In genomic region chr4:105666693-105667092, GRCh38 we compare ENCODE assay signal across 9 cellular contexts. TPM values are rescaled to one million over a fixed set of nuclear protein-coding genes. Genes with fewer than 3 reads are reported as not detected.
DNase-seq lines count a peak whose midpoint lies in the region; ATAC-seq, FAIRE-seq and TF ChIP-seq lines count a peak whose summit lies in the region.
"Had no signal": no experiment of that assay in that cellular context is flagged by ENCODE, and none has a peak within 500 bp of the region (broad histone marks: within the 10 kb centered on the region; RNA-seq: fewer than 3 reads in every experiment).

No MANE protein-coding gene starts in this region.

- H3K27ac ChIP-seq in SK-N-MC, result no peak overlapping the region
- no peak overlapping the region for H3K27ac ChIP-seq in kidney (ENCODE audit: low read depth in 2 of 2, low read length in 2 of 2)

- H3K36me3 ChIP-seq in SK-N-MC (ENCODE audit: insufficient read depth, low read length) (no peaks in the 10 kb centered on the region), kidney (ENCODE audit: control insufficient read depth in 1 of 2, insufficient read depth in 2 of 2, low read length in 2 of 2) (no peaks in the 10 kb centered on the region)

- ATAC-seq in HG03342 (IDR thresholded peaks at IDR 0.05; ENCODE audit: unreplicated experiment), result peak; percentile 53
- ATAC-seq in GM19452 (IDR thresholded peaks at IDR 0.05; ENCODE audit: unreplicated experiment), result no peak

- H3K9me3 ChIP-seq in SK-N-MC (ENCODE audit: low read depth, low read length) (no peaks in the 10 kb centered on the region), kidney (ENCODE audit: control insufficient read depth in 1 of 2, low read length in 2 of 2) (no peaks in the 10 kb centered on the region)

- DNase-seq in DMS53 (lab: John Stamatoyannopoulos, UW), result peak; percentile 59
- peak; percentile 74 for DNase-seq in SK-N-MC (ENCODE audit: low read depth, low spot score)
- DNase-seq in kidney, result no peak
- no peak for DNase-seq in UCSD-AML1 (lab: John Stamatoyannopoulos, UW; ENCODE audit: unreplicated experiment)
- DNase-seq in head of caudate nucleus, result no peak
- no peak for DNase-seq in activated CD4-positive, alpha-beta T cell treated with anti-CD3 and anti-CD28 coated beads for 4 hours
- DNase-seq: activated naive CD8-positive, alpha-beta T cell treated with anti-CD3 and anti-CD28 coated beads, Interleukin-2, amount 10 ng/mL, durations not matched to agents 7 days and 5 days had no signal

- H3K4me3 ChIP-seq in SK-N-MC (no peak overlapping the region), kidney (ENCODE audit: low read length in 2 of 2) (no peak overlapping the region)

- H3K4me1 ChIP-seq in kidney (ENCODE audit: control insufficient read depth in 1 of 2, insufficient read depth in 1 of 2, low read depth in 1 of 2, low read length in 2 of 2), result no peaks in the 10 kb centered on the region

- no peak for FAIRE-seq in kidney (lab: Jason Lieb, UNC)

- intact Hi-C loops in kidney (cut with DNase I) (no loop called here), head of caudate nucleus (cut with DNase I) (no loop called here)

- TF ChIP-seq CTCF in kidney (IDR thresholded peaks at IDR 0.05; ENCODE audit: borderline replicate concordance, extremely low read depth, insufficient read depth), result peak; percentile 20

- H3K9ac ChIP-seq in SK-N-MC (ENCODE audit: insufficient read length), result no peak overlapping the region
- no peak overlapping the region for H3K9ac ChIP-seq in kidney (ENCODE audit: low read length in 2 of 2)

RNA-seq across cellular contexts. Expression of gene INTS12, which starts 41.8 kb away (rescaled TPM):
- 15.5 TPM for total RNA-seq in kidney
- 21.4 TPM for polyA plus RNA-seq in kidney (ENCODE audit: insufficient read depth, low read depth, low replicate concordance)

RNA-seq across cellular contexts. Expression of gene GSTCD, which starts 41.9 kb away (rescaled TPM):
- 11.7 TPM for total RNA-seq in kidney
- polyA plus RNA-seq in kidney (ENCODE audit: insufficient read depth, low read depth, low replicate concordance), result 2.2 TPM

Comparison
In these comparisons a context has a peak if more than half of its experiments do, and no peak if none do; other contexts are left out.
1. DNase-seq: peak in DMS53 (single experiment) and SK-N-MC (single experiment); none in kidney (single experiment), UCSD-AML1 (single experiment), head of caudate nucleus (0 of 42) and activated CD4-positive, alpha-beta T cell treated with anti-CD3 and anti-CD28 coated beads for 4 hours (0 of 2).